8 cellular contexts compared by ENCODE assay signal in genomic region chr12:57128519-57129247, GRCh38. TPM values are rescaled to one million over a fixed set of nuclear protein-coding genes. Genes with fewer than 3 reads are reported as not detected.
DNase-seq lines count a peak whose midpoint lies in the region; ATAC-seq, FAIRE-seq and TF ChIP-seq lines count a peak whose summit lies in the region.

No MANE protein-coding gene starts in this region.

- H3K4me3 ChIP-seq in cardiac fibroblast (replicated peaks in 1 of 2; ENCODE audit: low read depth in 2 of 2, low read length in 2 of 2) = peak overlapping the region; percentile 87 to 88
- H3K4me3 ChIP-seq in mesodermal cell (ENCODE audit: extremely low read depth, insufficient read depth, low read length, poor library complexity, severe bottlenecking) = peak overlapping the region; percentile 95
- H3K4me3 ChIP-seq in uterus = peak overlapping the region; percentile 94 to 99

- ATAC-seq in HG03442 (IDR thresholded peaks at IDR 0.05; ENCODE audit: unreplicated experiment) = no peak

- H3K36me3 ChIP-seq in mesodermal cell (ENCODE audit: control insufficient read depth, insufficient read depth, low read length) (peaks cover 10% of the 10 kb centered on the region), uterus (no peaks in the 10 kb centered on the region)

- H3K27me3 ChIP-seq in uterus = no peaks in the 10 kb centered on the region

- intact Hi-C loops in uterus (cut with DNase I; ENCODE audit: low total_unique reads) = loop anchor here (5.0 kb wide), 1 partner anchor 49 kb away; no protein-coding TSS in a partner anchor

- 0% methylated on average over 3 to 5 of the region's 35 CpGs for WGBS in mesodermal cell (ENCODE audit: insufficient coverage in 2 of 2), 2 experiments

- H3K27ac ChIP-seq in mesodermal cell (ENCODE audit: low read depth, low read length, severe bottlenecking) (peak overlapping the region; percentile 36), uterus (peak overlapping the region; percentile 99 to 100)

- no peak for FAIRE-seq in GM19239 (lab: Jason Lieb, UNC)

- H3K9me3 ChIP-seq in mesodermal cell (ENCODE audit: control insufficient read depth, low read length) = peaks cover 4% of the 10 kb centered on the region
- H3K9me3 ChIP-seq in uterus = no peaks in the 10 kb centered on the region

- peak; percentile 20 for DNase-seq in stimulated activated CD4-positive, alpha-beta T cell treated with anti-CD3 and anti-CD28 coated beads, Interleukin-15, amount 100 ng/mL, for 24 hours
- no peak for DNase-seq in stimulated activated CD4-positive, alpha-beta T cell treated with anti-CD3 and anti-CD28 coated beads, Interleukin-12 subunit alpha, Interleukin-12 subunit beta, amount 100 ng/mL, for 4 hours
- DNase-seq in cardiac fibroblast (ENCODE audit: low read depth in 2 of 2) = no peak
- DNase-seq in uterus = peak in 1 of 2 donors; percentile 48
- DNase-seq in GM19239 (ENCODE audit: insufficient read length, low spot score) = no peak
- DNase-seq in NCI-H187 (lab: John Stamatoyannopoulos, UW) = no peak

- TF ChIP-seq POLR2A in uterus (IDR thresholded peaks at IDR 0.05) = no peak

- no peak for TF ChIP-seq CTCF in cardiac fibroblast (IDR thresholded peaks at IDR 0.05; ENCODE audit: low read depth, low read length)
- no peak for TF ChIP-seq CTCF in uterus (IDR thresholded peaks at IDR 0.05)

- H3K4me1 ChIP-seq in mesodermal cell (ENCODE audit: control insufficient read depth, insufficient read depth, low read length, poor library complexity, severe bottlenecking) (peaks cover 38% of the 10 kb centered on the region), uterus (peaks cover 0 to 15% of the 10 kb centered on the region in 2 donors)

RNA-seq across cellular contexts. Expression of gene LRP1, which starts 0.4 kb away (rescaled TPM):
- 90.4 TPM for polyA plus RNA-seq in mesodermal cell (2013, experiment 1 of 2)
- polyA plus RNA-seq in mesodermal cell (2013, experiment 2 of 2) = 68.9 TPM
- 100 to 1,000 TPM; 164 to 507 (median 318) TPM for total RNA-seq in uterus

RNA-seq across cellular contexts. Expression of gene STAT6, which starts 17.5 kb away (rescaled TPM):
- 52.0 TPM for polyA plus RNA-seq in mesodermal cell (2013, experiment 1 of 2)
- polyA plus RNA-seq in mesodermal cell (2013, experiment 2 of 2) = 49.3 TPM
- 100 to 1,000 TPM in 2 of 4 donors, 10 to 100 TPM in 2; 62.5 to 242 (median 94.3) TPM for total RNA-seq in uterus

RNA-seq across cellular contexts. Expression of gene LRP1-AS, which starts 18.7 kb away (rescaled TPM):
- polyA plus RNA-seq in mesodermal cell (2013, experiment 1 of 2) = not detected
- polyA plus RNA-seq in mesodermal cell (2013, experiment 2 of 2) = not detected
- total RNA-seq in uterus = not detected

RNA-seq across cellular contexts. Expression of gene NAB2, which starts 39.8 kb away (rescaled TPM):
- 46.9 TPM for polyA plus RNA-seq in mesodermal cell (2013, experiment 1 of 2)
- polyA plus RNA-seq in mesodermal cell (2013, experiment 2 of 2) = 34.1 TPM
- total RNA-seq in uterus = 10 to 100 TPM in 3 of 4 donors, 1 to 10 TPM in 1; 9.1 to 85.8 (median 33.9) TPM

RNA-seq across cellular contexts. Expression of gene NEMP1, which starts 50.1 kb away (rescaled TPM):
- 21.3 TPM for polyA plus RNA-seq in mesodermal cell (2013, experiment 1 of 2)
- polyA plus RNA-seq in mesodermal cell (2013, experiment 2 of 2) = 19.8 TPM
- total RNA-seq in uterus = 10 to 100 TPM in 2 of 4 donors, 1 to 10 TPM in 2; 1.5 to 18.0 (median 9.9) TPM
